ENCODE assay signal across 10 cellular contexts in the genomic region with DNA sequence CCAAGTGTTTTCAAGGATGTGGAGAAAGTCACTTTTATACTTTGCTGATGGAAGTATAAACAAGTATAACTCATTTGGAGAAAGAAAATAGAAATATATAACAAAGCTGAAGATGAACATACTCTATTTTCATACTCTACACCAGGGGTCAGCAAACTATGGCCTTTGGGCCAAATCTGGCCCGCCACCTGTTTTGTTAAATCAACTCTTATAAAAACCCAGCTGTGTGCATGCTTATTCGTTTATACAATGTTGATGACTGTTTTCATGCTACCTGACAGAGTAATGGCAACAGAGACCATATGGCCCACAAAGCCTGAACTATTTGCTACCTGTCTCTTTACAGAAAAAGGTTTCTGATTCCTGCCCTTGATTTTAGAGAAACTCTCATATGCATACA.
DNase-seq lines count a peak whose midpoint lies in the region; ATAC-seq lines count a peak whose summit lies in the region.
"Had no signal": no experiment of that assay in that cellular context is flagged by ENCODE, and none has a peak within 500 bp of the region (broad histone marks: within the 10 kb centered on the region; RNA-seq: fewer than 3 reads in every experiment).

No MANE protein-coding gene starts in this region.

- DNase-seq in ELR (ENCODE audit: low read depth) = peak; percentile 34
- DNase-seq in LoVo (ENCODE audit: low spot score) = peak; percentile 16
- DNase-seq in amniotic epithelial cell (ENCODE audit: low read depth) = peak; percentile 6
- peak; percentile 73 for DNase-seq in myocyte (ENCODE audit: low read depth)
- no peak for DNase-seq in MV-4-11 (lab: John Stamatoyannopoulos, UW)
- DNase-seq in hippocampal formation (lab: John Stamatoyannopoulos, UW) = no peak
- DNase-seq in cerebellum (ENCODE audit: low spot score) = no peak
- DNase-seq: NCI-H2171, pancreas had no signal

- ATAC-seq in GM18870 (IDR thresholded peaks at IDR 0.05; ENCODE audit: unreplicated experiment) = no peak

Comparison
In these comparisons a context has a peak if more than half of its experiments do, and no peak if none do; other contexts are left out.
1. DNase-seq: peak in ELR (single experiment), LoVo (single experiment), amniotic epithelial cell (single experiment) and myocyte (single experiment); none in MV-4-11 (single experiment), hippocampal formation (0 of 2) and cerebellum (single experiment).